In the genomic region with DNA sequence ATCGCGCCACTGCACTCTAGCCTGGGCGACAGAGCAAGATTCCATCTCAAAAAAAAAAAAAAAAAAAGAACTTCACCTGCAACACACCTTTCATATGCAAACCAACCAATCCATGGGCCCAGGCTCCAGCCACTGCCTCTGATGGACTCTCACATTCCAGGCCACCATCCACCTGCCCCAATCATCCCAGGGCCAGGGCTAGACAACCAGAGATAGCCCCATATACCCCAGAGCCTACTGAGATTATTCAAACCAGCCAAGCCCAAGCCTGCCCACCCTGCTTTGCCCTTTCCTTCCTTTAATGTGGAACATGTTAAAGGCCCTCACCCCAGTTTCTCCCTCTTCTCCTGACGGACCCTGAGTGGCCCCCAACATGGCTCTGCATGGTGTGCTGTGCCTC, we compare ENCODE assay signal across 17 cellular contexts. TPM values are rescaled to one million over a fixed set of nuclear protein-coding genes. Genes with fewer than 3 reads are reported as not detected.
A peak's percentile ranks its signal among the peaks of the same experiment; 100 is the strongest.
DNase-seq lines count a peak whose midpoint lies in the region; ATAC-seq and TF ChIP-seq lines count a peak whose summit lies in the region.
"Had no signal": no experiment of that assay in that cellular context is flagged by ENCODE, and none has a peak within 500 bp of the region (broad histone marks: within the 10 kb centered on the region; RNA-seq: fewer than 3 reads in every experiment).

No MANE protein-coding gene starts in this region.

- H3K27ac Mint-ChIP-seq in GM23338 (no peak overlapping the region; the same call in 1 of the 2 replicates), WTC11 (no peak overlapping the region)

- H3K27ac ChIP-seq in GM23338 (ENCODE audit: low read depth), result no peak overlapping the region
- H3K27ac ChIP-seq in foreskin keratinocyte, result peak overlapping the region; percentile 28
- H3K27ac ChIP-seq: HL-60 had no signal

- intact Hi-C loops in head of caudate nucleus (cut with DNase I), result no loop called here

- no peak overlapping the region for H3K4me2 ChIP-seq in GM23338

- no peaks in the 10 kb centered on the region for H4K20me1 ChIP-seq in GM23338 (replicated peaks; ENCODE audit: insufficient read depth)

- peaks cover 28% of the 10 kb centered on the region for H3K4me1 Mint-ChIP-seq in GM23338
- H3K4me1 Mint-ChIP-seq in WTC11, result peaks cover 32% of the 10 kb centered on the region
- H3K4me1 Mint-ChIP-seq: CD4-positive, alpha-beta memory T cell had no signal

- H3K27me3 Mint-ChIP-seq in GM23338 (ENCODE audit: insufficient read depth, low read depth, poor library complexity), result peaks cover 5% of the 10 kb centered on the region
- H3K27me3 Mint-ChIP-seq in WTC11 (ENCODE audit: low read depth), result no peaks in the 10 kb centered on the region

- DNase-seq in GM23338 (ENCODE audit: low spot score), result peak; percentile 25
- no peak for DNase-seq in WTC11 (ENCODE audit: low spot score)
- no peak for DNase-seq in foreskin keratinocyte
- peak; percentile 67 for DNase-seq in mesenteric fat pad (ENCODE audit: low spot score)
- no peak for DNase-seq in head of caudate nucleus
- no peak for DNase-seq in NCI-H1436 (lab: John Stamatoyannopoulos, UW)
- DNase-seq: AML-193; CD4-positive, alpha-beta memory T cell; DMS153; DMS79; GDM1; HCEC 1CT; IMR-90 had no signal

- ATAC-seq in GM23338 (peak; percentile 49), WTC11 (peak; percentile 66), foreskin keratinocyte (no peak), GM21786 (IDR thresholded peaks at IDR 0.05; ENCODE audit: unreplicated experiment) (no peak), GM21367 (IDR thresholded peaks at IDR 0.05; ENCODE audit: unreplicated experiment) (no peak)
- ATAC-seq: K562 had no signal

- CTCF ChIA-PET in WTC11 (lab: Charles Lee), result interaction anchor here (1.5 kb wide), 1 partner anchor 36 kb away, joined by 6 read pairs; no protein-coding TSS in a partner anchor

- no peak overlapping the region for H3K4me3 ChIP-seq in GM23338
- H3K4me3 ChIP-seq: K562 had no signal

- no peaks in the 10 kb centered on the region for H3K36me3 Mint-ChIP-seq in GM23338 (ENCODE audit: low read depth)
- H3K36me3 Mint-ChIP-seq in WTC11, result no peaks in the 10 kb centered on the region
- H3K36me3 Mint-ChIP-seq: CD4-positive, alpha-beta memory T cell had no signal

- no peaks in the 10 kb centered on the region for H3K79me2 ChIP-seq in GM23338 (replicated peaks; ENCODE audit: insufficient read depth)

- H3K4me1 ChIP-seq in GM23338 (ENCODE audit: insufficient read depth) (peaks cover 22% of the 10 kb centered on the region; the same call in 1 of the 2 replicates), foreskin keratinocyte (peaks cover 9% of the 10 kb centered on the region)

- POLR2A ChIA-PET in WTC11 (lab: Charles Lee), result no interaction called here

- H3K27me3 ChIP-seq in GM23338 (ENCODE audit: insufficient read depth) (no peaks in the 10 kb centered on the region), foreskin keratinocyte (no peaks in the 10 kb centered on the region)

- H3K9me3 Mint-ChIP-seq in GM23338 (no peaks in the 10 kb centered on the region), WTC11 (no peaks in the 10 kb centered on the region)

- no peak for TF ChIP-seq CTCF in GM23338 (conservative IDR thresholded peaks at IDR 0.05; ENCODE audit: low read depth in 2 of 2)
- TF ChIP-seq CTCF in WTC11 (IDR thresholded peaks at IDR 0.05), result no peak
- TF ChIP-seq CTCF in foreskin keratinocyte (conservative IDR thresholded peaks at IDR 0.05), result no peak

- no peaks in the 10 kb centered on the region for H3F3A ChIP-seq in GM23338 (replicated peaks; ENCODE audit: low read depth)

- no peak overlapping the region for H3K4me3 Mint-ChIP-seq in GM23338
- no peak overlapping the region for H3K4me3 Mint-ChIP-seq in WTC11

- H3K9me2 ChIP-seq in GM23338 (ENCODE audit: insufficient read depth), result peaks cover 13% of the 10 kb centered on the region; the same call in 1 of the 2 replicates

- H2AFZ ChIP-seq in GM23338, result no peak overlapping the region

- no peaks in the 10 kb centered on the region for H3K36me3 ChIP-seq in GM23338 (ENCODE audit: insufficient read depth)

TF ChIP-seq in GM23338, 12 proteins besides CTCF, POLR2A, EP300 and RAD21 (continues in another document):
- no peak for TF ChIP-seq ZNF114 (CRISPR knock-in tag; IDR thresholded peaks at IDR 0.05)

TF ChIP-seq in WTC11, 78 proteins besides CTCF, POLR2A, EP300 and RAD21:
- no peak for TF ChIP-seq FOXP1 (CRISPR knock-in tag; IDR thresholded peaks at IDR 0.05; ENCODE audit: borderline replicate concordance)

RNA-seq across cellular contexts. Expression of a gene that starts 57.0 kb away (rescaled TPM):
- total RNA-seq in GM23338 (2014; rRNA removed; shearing (Covaris generic)), result 33.5 and 43.8 TPM in 2 replicates
- polyA plus RNA-seq in GM23338 (2016; fragmentation: Nextera tagmentation; extraction: Ambion mirVana) (57.2 and 62.0 TPM in 2 replicates), foreskin keratinocyte (41.1 and 47.9 TPM in 2 replicates)
- total RNA-seq in WTC11 (2021) (32.9 to 40.8 TPM (median 35.9 TPM) in 3 replicates), foreskin keratinocyte (51.6 and 54.3 TPM in 2 replicates), mesenteric fat pad (30.9 TPM)

Comparison
In these comparisons a context has a peak if more than half of its experiments do, and no peak if none do; other contexts are left out.
1. ATAC-seq: peak in GM23338 (single experiment) and WTC11 (single experiment); none in foreskin keratinocyte (single experiment), GM21786 (single experiment) and GM21367 (single experiment).
2. DNase-seq: peak in GM23338 (single experiment) and mesenteric fat pad (single experiment); none in WTC11 (single experiment), foreskin keratinocyte (0 of 2), head of caudate nucleus (0 of 42) and NCI-H1436 (single experiment).